In the genomic region with DNA sequence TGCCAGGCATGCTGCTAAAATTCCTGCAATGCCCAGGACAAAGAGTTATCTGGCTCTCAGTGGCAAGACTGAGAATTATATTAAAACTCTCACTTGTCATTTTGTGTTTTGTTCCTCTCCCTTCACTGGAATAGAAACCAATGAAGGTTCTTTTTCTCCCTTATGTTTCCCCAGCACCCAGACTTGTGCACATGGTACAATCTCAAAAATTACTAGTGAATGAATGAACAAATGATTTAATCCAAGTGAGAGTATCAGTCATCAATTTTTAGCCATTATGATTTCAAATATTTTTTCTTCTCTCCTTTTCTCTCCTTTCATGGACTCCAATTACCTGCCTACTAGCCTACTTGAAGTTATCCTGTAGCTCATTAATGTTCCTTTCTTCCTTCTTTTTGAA, we compare ENCODE assay signal across 34 cellular contexts.
"Had no signal": no experiment of that assay in that cellular context is flagged by ENCODE, and none has a peak within 500 bp of the region (broad histone marks: within the 10 kb centered on the region; RNA-seq: fewer than 3 reads in every experiment).

No MANE protein-coding gene starts in this region.

- DNase-seq: Karpas-422, Kasumi-1, MG63, MM.1S, MV-4-11, NCI-H1048, NCI-H1092, NCI-H1092 treated with DMSO at 0.1 percent for 48 hours, NCI-H1105, NCI-H1417, NCI-H1417 treated with DMSO at 0.1 percent for 48 hours, NCI-H1436, NCI-H1436 treated with DMSO at 0.1 percent for 48 hours, NCI-H146, NCI-H1694, NCI-H1694 treated with DMSO at 0.1 percent for 48 hours, NCI-H187, NCI-H187 treated with DMSO at 0.1 percent for 48 hours, NCI-H1930, NCI-H2029, NCI-H2029 treated with DMSO at 0.1 percent for 48 hours, NCI-H2081, NCI-H2081 treated with DMSO at 0.1 percent for 48 hours, NCI-H2107, NCI-H2171, NCI-H2171 treated with DMSO at 0.1 percent for 48 hours, NCI-H2227 treated with DMSO at 0.1 percent for 48 hours, NCI-H226, NCI-H345, NCI-H446, NCI-H446 treated with DMSO at 0.1 percent for 48 hours, NCI-H510A, NCI-H510A treated with DMSO at 0.1 percent for 48 hours had no signal

- H3K27me3 ChIP-seq: MG63 had no signal

- H3K4me2 ChIP-seq: KMS-11 had no signal

- H3K27ac ChIP-seq: KMS-11 had no signal

- H3K9ac ChIP-seq: KMS-11 had no signal

- H3K4me3 ChIP-seq: MG63 had no signal

- H3K36me3 ChIP-seq: MG63 had no signal
